In the genomic region with DNA sequence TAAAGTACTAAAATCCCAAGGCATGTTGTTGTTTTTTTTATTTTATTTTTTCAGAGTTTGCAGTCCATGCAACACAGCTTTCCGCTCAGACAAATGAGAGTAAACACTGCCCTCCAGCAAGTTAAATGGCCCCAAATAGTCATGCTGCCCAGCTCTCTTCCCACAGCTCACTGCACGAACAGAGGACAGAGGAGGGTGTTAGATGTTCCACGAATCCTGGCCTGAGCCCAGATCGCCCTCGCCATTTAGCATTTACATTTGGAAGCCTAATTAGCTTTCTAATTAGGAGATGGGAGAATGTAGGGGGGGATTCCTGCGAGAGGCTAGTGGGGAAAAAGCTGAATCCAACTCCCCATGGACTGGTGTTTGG, we compare ENCODE assay signal across 8 cellular contexts. TPM values are rescaled to one million over a fixed set of nuclear protein-coding genes. Genes with fewer than 3 reads are reported as not detected.
DNase-seq lines count a peak whose midpoint lies in the region; TF ChIP-seq lines count a peak whose summit lies in the region.

No MANE protein-coding gene starts in this region.

- no peaks in the 10 kb centered on the region for H3K9me3 Mint-ChIP-seq in HFFc6
- no peaks in the 10 kb centered on the region for H3K9me3 Mint-ChIP-seq in nephron
- H3K9me3 Mint-ChIP-seq in progenitor cell of endocrine pancreas (ENCODE audit: low read depth): no peaks in the 10 kb centered on the region

- DNase-seq in Ammon's horn (ENCODE audit: low spot score): peak; percentile 69
- no peak for DNase-seq in HFFc6
- DNase-seq in cerebellum (ENCODE audit: low spot score): peak; percentile 12
- DNase-seq in SIG-M5 treated with dmso at 0.1 percent for 504 hours (lab: John Stamatoyannopoulos, UW; ENCODE audit: unreplicated experiment): no peak
- no peak for DNase-seq in DMS 273 treated with DMSO at 0.1 percent for 48 hours (lab: John Stamatoyannopoulos, UW)
- no peak for DNase-seq in amniotic stem cell (lab: John Stamatoyannopoulos, UW)
- no peak for DNase-seq in progenitor cell of endocrine pancreas (ENCODE audit: low spot score, unreplicated experiment)

- TF ChIP-seq CTCF in HFFc6 (IDR thresholded peaks at IDR 0.05) (no peak), nephron (IDR thresholded peaks at IDR 0.05; ENCODE audit: unreplicated experiment in 3 of 3) (no peak), progenitor cell of endocrine pancreas (IDR thresholded peaks at IDR 0.05; ENCODE audit: unreplicated experiment) (no peak)

- H3K4me3 Mint-ChIP-seq in HFFc6: peak overlapping the region; percentile 85
- peak overlapping the region; percentile 81 to 85 (median 83) for H3K4me3 Mint-ChIP-seq in nephron
- H3K4me3 Mint-ChIP-seq in progenitor cell of endocrine pancreas (ENCODE audit: low read depth): no peak overlapping the region

- peaks cover 23% of the 10 kb centered on the region for H3K4me1 Mint-ChIP-seq in HFFc6 (ENCODE audit: low read depth)
- H3K4me1 Mint-ChIP-seq in nephron: peaks cover 15% of the 10 kb centered on the region
- peaks cover 8% of the 10 kb centered on the region for H3K4me1 Mint-ChIP-seq in progenitor cell of endocrine pancreas (ENCODE audit: low read depth)

- no peaks in the 10 kb centered on the region for H3K36me3 Mint-ChIP-seq in HFFc6 (ENCODE audit: low read depth)
- no peaks in the 10 kb centered on the region for H3K36me3 Mint-ChIP-seq in nephron (ENCODE audit: low read depth)
- H3K36me3 Mint-ChIP-seq in progenitor cell of endocrine pancreas (ENCODE audit: insufficient read depth): no peaks in the 10 kb centered on the region

- H3K27ac Mint-ChIP-seq in HFFc6 (peak overlapping the region; percentile 98), nephron (no peak overlapping the region), progenitor cell of endocrine pancreas (no peak overlapping the region)

- H3K27me3 Mint-ChIP-seq in HFFc6 (ENCODE audit: insufficient read depth): no peaks in the 10 kb centered on the region; the same call in none of the 2 replicates
- peaks cover 57% of the 10 kb centered on the region for H3K27me3 Mint-ChIP-seq in nephron (ENCODE audit: low read depth)
- H3K27me3 Mint-ChIP-seq in progenitor cell of endocrine pancreas: peaks cover 40% of the 10 kb centered on the region

RNA-seq across cellular contexts. Expression of a gene that starts 1.9 kb away (rescaled TPM):
- under 1 TPM; 0.14 to 0.85 (median 0.38) TPM for total RNA-seq in HFFc6 (2021; fragmentation: NEBNext Ultra II Directional; extraction: Animal tissue kit (Norgen Biotek cat#: 25700))
- total RNA-seq in cerebellum: 6.3 TPM
- total RNA-seq in progenitor cell of endocrine pancreas: 0.19 and 0.49 TPM in 2 replicates

Comparison
In these comparisons a context has a peak if more than half of its experiments do, and no peak if none do; other contexts are left out.
1. DNase-seq: peak in Ammon's horn (single experiment) and cerebellum (single experiment); none in HFFc6 (single experiment), SIG-M5 treated with dmso at 0.1 percent for 504 hours (single experiment), DMS 273 treated with DMSO at 0.1 percent for 48 hours (single experiment), amniotic stem cell (single experiment) and progenitor cell of endocrine pancreas (single experiment).